In genomic region chr15:65791335-65792129, GRCh38 we compare ENCODE assay signal across 8 cellular contexts. TPM values are rescaled to one million over a fixed set of nuclear protein-coding genes. Genes with fewer than 3 reads are reported as not detected.
DNase-seq lines count a peak whose midpoint lies in the region; ATAC-seq and TF ChIP-seq lines count a peak whose summit lies in the region.

No MANE protein-coding gene starts in this region.

- peak; percentile 30 for ATAC-seq in GM21576 (IDR thresholded peaks at IDR 0.05; ENCODE audit: unreplicated experiment)
- peak; percentile 20 for ATAC-seq in stimulated activated naive CD8-positive, alpha-beta T cell treated with anti-CD3 and anti-CD28 coated beads, Interleukin-15, Interleukin-2, amounts not matched to agents 100 U/mL and 50 U/mL, for 24 hours

- CTCF ChIA-PET in BJ (lab: Yijun Ruan, JAX): interaction anchor here (1.1 to 1.8 kb wide), 4 partner anchors 11 to 65 kb away, joined by 4 to 5 read pairs (median 4); no protein-coding TSS in a partner anchor

- H3K9me3 ChIP-seq in mucosa of rectum (ENCODE audit: control insufficient read depth in 2 of 2, low read length in 2 of 2): no peaks in the 10 kb centered on the region

- H3K36me3 ChIP-seq in BJ (ENCODE audit: control insufficient read depth, insufficient read depth, low read length) (no peaks in the 10 kb centered on the region), mucosa of rectum (ENCODE audit: control insufficient read depth in 2 of 2, insufficient read depth in 2 of 2, low read length in 2 of 2) (no peaks in the 10 kb centered on the region)

- no peaks in the 10 kb centered on the region for H3K27me3 ChIP-seq in BJ (ENCODE audit: control insufficient read depth, insufficient read depth, low read length)
- no peaks in the 10 kb centered on the region for H3K27me3 ChIP-seq in mucosa of rectum (ENCODE audit: control insufficient read depth in 2 of 2, insufficient read depth in 2 of 2, low read length in 2 of 2)

- no peak for TF ChIP-seq CTCF in BJ (IDR thresholded peaks at IDR 0.05; ENCODE audit: insufficient read depth, low read depth, low read length)

- H3K9ac ChIP-seq in mucosa of rectum (ENCODE audit: low read depth in 1 of 2, low read length in 2 of 2): peak overlapping the region; percentile 69 to 84

- H3K4me3 ChIP-seq in BJ (ENCODE audit: low read depth, low read length): peak overlapping the region; percentile 89
- H3K4me3 ChIP-seq in mucosa of rectum (ENCODE audit: low read length in 2 of 2): peak overlapping the region; percentile 95 to 99

- POLR2A ChIA-PET in BJ (lab: Charles Lee): interaction anchor here (0.7 kb wide), 1 partner anchor 503 kb away, joined by 15 read pairs; no protein-coding TSS in a partner anchor

- DNase-seq in BJ (ENCODE audit: low read depth) (no peak), NCI-H226 (peak; percentile 67), activated T-cell treated with anti-CD3 and anti-CD28 coated beads for 24 hours (ENCODE audit: low read depth) (peak; percentile 25), epithelial cell of prostate (ENCODE audit: low read depth, low spot score) (no peak), cortex of kidney (lab: John Stamatoyannopoulos, UW) (no peak)
- DNase-seq in stimulated activated naive CD8-positive, alpha-beta T cell treated with anti-CD3 and anti-CD28 coated beads, Interleukin-15, Interleukin-2, amounts not matched to agents 100 U/mL and 50 U/mL, for 24 hours: peak; percentile 68

- peaks cover 0 to 13% of the 10 kb centered on the region in 2 donors for H3K4me1 ChIP-seq in mucosa of rectum (ENCODE audit: control insufficient read depth in 2 of 2, insufficient read depth in 2 of 2, low read length in 2 of 2)

- H3K27ac ChIP-seq in epithelial cell of prostate (peak overlapping the region; percentile 82), mucosa of rectum (ENCODE audit: low read depth in 2 of 2, low read length in 2 of 2) (peak overlapping the region; percentile 90 to 91)

RNA-seq across cellular contexts. Expression of gene DENND4A, which starts 0.6 kb away (rescaled TPM):
- polyA plus RNA-seq in BJ (2011; rRNA removed): 5.1 and 11.0 TPM in 2 replicates
- 16.0 and 19.4 TPM in 2 replicates for polyA minus RNA-seq in BJ (2011; rRNA and poly(A)+ RNA removed)

Comparison
In these comparisons a context has a peak if more than half of its experiments do, and no peak if none do; other contexts are left out.
1. DNase-seq: peak in NCI-H226 (single experiment), activated T-cell treated with anti-CD3 and anti-CD28 coated beads for 24 hours (single experiment) and stimulated activated naive CD8-positive, alpha-beta T cell treated with anti-CD3 and anti-CD28 coated beads, Interleukin-15, Interleukin-2, amounts not matched to agents 100 U/mL and 50 U/mL, for 24 hours (single experiment); none in BJ (single experiment), epithelial cell of prostate (single experiment) and cortex of kidney (single experiment).